Comparison of ENCODE assay signal across 1 cellular context in genomic region chr15:78302579-78302978, GRCh38.
TF ChIP-seq lines count a peak whose summit lies in the region.

No MANE protein-coding gene starts in this region.

TF ChIP-seq in SK-N-SH, 30 proteins besides CTCF, POLR2A, EP300 and RAD21 (continued from another document):
- TF ChIP-seq IRF3 (IDR thresholded peaks at IDR 0.05; ENCODE audit: low read depth, low read length): no peak
- TF ChIP-seq ZBTB33 (IDR thresholded peaks at IDR 0.05; ENCODE audit: borderline replicate concordance, low read depth): 0 out of 2 replicates have a peak, but pooled peaks have one; percentile 49
- TF ChIP-seq USF2 (IDR thresholded peaks at IDR 0.05; ENCODE audit: borderline replicate concordance, low read depth, low read length): no peak
- peak; percentile 90 for TF ChIP-seq TCF12 (IDR thresholded peaks at IDR 0.05)
- TF ChIP-seq RFX5 (IDR thresholded peaks at IDR 0.05; ENCODE audit: low read length): no peak
- TF ChIP-seq PBX3 (IDR thresholded peaks at IDR 0.05): peak; percentile 86; the same call in 1 of the 2 replicates
- TF ChIP-seq ELF1 (IDR thresholded peaks at IDR 0.05): no peak
- peak; percentile 53; the same call in 1 of the 2 replicates for TF ChIP-seq NFIC (IDR thresholded peaks at IDR 0.05; ENCODE audit: borderline replicate concordance)
- no peak for TF ChIP-seq MXI1 (IDR thresholded peaks at IDR 0.05; ENCODE audit: low read depth, low read length)
- TF ChIP-seq TEAD4 (IDR thresholded peaks at IDR 0.05; ENCODE audit: borderline replicate concordance, insufficient read depth): peak; percentile 94
- TF ChIP-seq FOXM1 (IDR thresholded peaks at IDR 0.05; ENCODE audit: low read depth): peak; percentile 90; the same call in 1 of the 2 replicates
- no peak for TF ChIP-seq RCOR1 (IDR thresholded peaks at IDR 0.05; ENCODE audit: low read length)
- TF ChIP-seq EZH2phosphoT487 (IDR thresholded peaks at IDR 0.05; ENCODE audit: borderline replicate concordance, low read depth): no peak
